22 cellular contexts compared by ENCODE assay signal in genomic region chr6:116246089-116246488, GRCh38. TPM values are rescaled to one million over a fixed set of nuclear protein-coding genes. Genes with fewer than 3 reads are reported as not detected.
DNase-seq lines count a peak whose midpoint lies in the region; ATAC-seq and TF ChIP-seq lines count a peak whose summit lies in the region.
"Had no signal": no experiment of that assay in that cellular context is flagged by ENCODE, and none has a peak within 500 bp of the region (broad histone marks: within the 10 kb centered on the region; RNA-seq: fewer than 3 reads in every experiment).

No MANE protein-coding gene starts in this region.

- H3K4me3 ChIP-seq in cardiac fibroblast (replicated peaks in 1 of 2; ENCODE audit: low read depth in 2 of 2, low read length in 2 of 2): no peak overlapping the region

- DNase-seq in AG20443 (ENCODE audit: low spot score) (peak; percentile 32), RPMI7951 (ENCODE audit: low read depth) (peak; percentile 69), cardiac fibroblast (ENCODE audit: low read depth in 2 of 2) (peak; percentile 62 to 75), lung microvascular endothelial cell (ENCODE audit: low read depth in 2 of 2) (peak; percentile 42 to 65), inferior parietal cortex (ENCODE audit: extremely low spot score) (no peak), COLO829 (ENCODE audit: low spot score) (no peak), superior temporal gyrus (ENCODE audit: extremely low spot score) (no peak)
- DNase-seq: activated CD4-positive, alpha-beta memory T cell treated with anti-CD3 and anti-CD28 coated beads for 36 hours; activated naive CD4-positive, alpha-beta T cell treated with anti-CD3 and anti-CD28 coated beads, Interleukin-2, amount 50 U/mL, for 16 hours; activated T-cell treated with anti-CD3 and anti-CD28 coated beads, Interleukin-2, amount 50 U/mL, for 24 hours; CD8-positive, alpha-beta T cell; DMS79 treated with DMSO at 0.1 percent for 48 hours; effector memory CD4-positive, alpha-beta T cell; hippocampal formation; KBM-7; kidney glomerular epithelial cell; NCI-H2081 treated with DMSO at 0.1 percent for 48 hours; NCI-H510A treated with DMSO at 0.1 percent for 48 hours; stimulated activated naive CD8-positive, alpha-beta T cell treated with anti-CD3 and anti-CD28 coated beads, Interleukin-15, Interleukin-2, amounts not matched to agents 100 U/mL and 50 U/mL, for 24 hours; WERI-Rb-1 had no signal

- no peak for ATAC-seq in HG03521 (IDR thresholded peaks at IDR 0.05; ENCODE audit: unreplicated experiment)
- ATAC-seq: CD8-positive, alpha-beta T cell; HCT116; stimulated activated naive CD8-positive, alpha-beta T cell treated with anti-CD3 and anti-CD28 coated beads, Interleukin-15, Interleukin-2, amounts not matched to agents 100 U/mL and 50 U/mL, for 24 hours had no signal

- no peak for TF ChIP-seq CTCF in cardiac fibroblast (IDR thresholded peaks at IDR 0.05; ENCODE audit: low read depth, low read length)

RNA-seq across cellular contexts. Expression of gene TSPYL4, which starts 7.8 kb away (rescaled TPM):
- 17.4 and 19.5 TPM in 2 replicates for total RNA-seq in RPMI7951 (2014; rRNA removed; shearing (Covaris generic))
- total RNA-seq in lung microvascular endothelial cell: 5.9 and 6.7 TPM in 2 replicates

RNA-seq across cellular contexts. Expression of gene TSPYL1, which starts 33.6 kb away (rescaled TPM):
- total RNA-seq in RPMI7951 (2014; rRNA removed; shearing (Covaris generic)): 53.4 and 57.9 TPM in 2 replicates
- total RNA-seq in lung microvascular endothelial cell: 51.9 and 61.9 TPM in 2 replicates

Comparison
In these comparisons a context has a peak if more than half of its experiments do, and no peak if none do; other contexts are left out.
1. DNase-seq: peak in AG20443 (single experiment), RPMI7951 (single experiment), cardiac fibroblast (2 of 2) and lung microvascular endothelial cell (2 of 2); none in inferior parietal cortex (single experiment), COLO829 (single experiment) and superior temporal gyrus (single experiment).